In genomic region chr3:4511491-4512251, GRCh38 we compare ENCODE assay signal across 19 cellular contexts. TPM values are rescaled to one million over a fixed set of nuclear protein-coding genes. Genes with fewer than 3 reads are reported as not detected.
DNase-seq lines count a peak whose midpoint lies in the region; ATAC-seq and TF ChIP-seq lines count a peak whose summit lies in the region.
"Had no signal": no experiment of that assay in that cellular context is flagged by ENCODE, and none has a peak within 500 bp of the region (broad histone marks: within the 10 kb centered on the region; RNA-seq: fewer than 3 reads in every experiment).

No MANE protein-coding gene starts in this region.

- intact Hi-C loops in lower leg skin (cut with DNase I; ENCODE audit: low total_unique reads), result no loop called here

- H3K36me3 Mint-ChIP-seq in memory B cell, result peaks cover 18% of the 10 kb centered on the region
- H3K36me3 Mint-ChIP-seq in stimulated activated naive B cell treated with anti-CD40 and anti-IgM and Interleukin-4, amounts not matched to agents 10 μg/mL and 1 μg/mL and 100 μg/mL, for 72 hours, result peaks cover 36 to 50% of the 10 kb centered on the region in 2 donors
- H3K36me3 Mint-ChIP-seq: IgD-negative memory B cell had no signal

- H3K4me1 ChIP-seq in BE2C, result peaks cover 49% of the 10 kb centered on the region
- peaks cover 4% of the 10 kb centered on the region; the same call in 1 of the 2 replicates for H3K4me1 ChIP-seq in HEK293 (ENCODE audit: control insufficient read depth, insufficient read depth, low read length)
- H3K4me1 ChIP-seq in suprapubic skin, result peaks cover 12% of the 10 kb centered on the region

- H3K9me3 ChIP-seq in BE2C (no peaks in the 10 kb centered on the region), HEK293 (ENCODE audit: control insufficient read depth, insufficient read depth, low read depth, low read length) (no peaks in the 10 kb centered on the region), suprapubic skin (no peaks in the 10 kb centered on the region)
- H3K9me3 ChIP-seq: BLaER1 had no signal

- CTCF ChIA-PET in HEK293 (lab: Yijun Ruan, JAX), result no interaction called here

- H3K27ac Mint-ChIP-seq in memory B cell, result peak overlapping the region; percentile 61
- peak overlapping the region; percentile 47 for H3K27ac Mint-ChIP-seq in stimulated activated naive B cell treated with anti-CD40 and anti-IgM and Interleukin-4, amounts not matched to agents 10 μg/mL and 1 μg/mL and 100 μg/mL, for 72 hours

- no peak overlapping the region for H3K4me3 Mint-ChIP-seq in memory B cell
- no peak overlapping the region for H3K4me3 Mint-ChIP-seq in stimulated activated naive B cell treated with anti-CD40 and anti-IgM and Interleukin-4, amounts not matched to agents 10 μg/mL and 1 μg/mL and 100 μg/mL, for 72 hours
- H3K4me3 Mint-ChIP-seq: CD4-positive, alpha-beta memory T cell had no signal

- POLR2A ChIA-PET in HEK293 (lab: Yijun Ruan, JAX), result interaction anchor here (1.2 to 1.8 kb wide), 2 partner anchors 16 to 18 kb away, joined by 3 to 8 read pairs; partner anchors contain the start of gene ITPR1

- no peak for ATAC-seq in memory B cell (ENCODE audit: low read depth)
- ATAC-seq in stimulated activated naive B cell treated with anti-CD40 and anti-IgM and Interleukin-4, amounts not matched to agents 10 μg/mL and 1 μg/mL and 100 μg/mL, for 72 hours (replicated peaks), result no peak
- ATAC-seq: HCT116 had no signal

- DNase-seq in BE2C (no peak), memory B cell (ENCODE audit: low spot score in 2 of 2) (no peak), lower leg skin (ENCODE audit: low spot score in 2 of 2) (no peak), NOMO-1 (lab: John Stamatoyannopoulos, UW; ENCODE audit: unreplicated experiment in 2 of 2) (no peak), suprapubic skin (ENCODE audit: low spot score in 2 of 2) (no peak)
- no peak for DNase-seq in stimulated activated naive B cell treated with anti-CD40 and anti-IgM and Interleukin-4, amounts not matched to agents 10 μg/mL and 1 μg/mL and 100 μg/mL, for 72 hours
- DNase-seq: CD4-positive, alpha-beta memory T cell; DMS153; Kasumi-1; NCI-H1417; NCI-H1694 treated with DMSO at 0.1 percent for 48 hours; NCI-H2081 treated with DMSO at 0.1 percent for 48 hours; NCI-H446; NCI-H526; OCI-M1 had no signal

- WGBS in lower leg skin, 2 donors, result 79 to 89% methylated on average over 6 of the region's 6 CpGs
- WGBS in suprapubic skin, result 78% methylated on average over 6 of the region's 6 CpGs

- peak overlapping the region; percentile 32; the same call in 1 of the 2 replicates for H3K4me3 ChIP-seq in BE2C (ENCODE audit: low read depth, low read length)
- H3K4me3 ChIP-seq in HEK293 (ENCODE audit: low read depth, low read length), result no peak overlapping the region
- H3K4me3 ChIP-seq in lower leg skin (ENCODE audit: low read depth, poor library complexity, severe bottlenecking), result no peak overlapping the region
- no peak overlapping the region for H3K4me3 ChIP-seq in suprapubic skin
- H3K4me3 ChIP-seq: BLaER1 had no signal

- no peaks in the 10 kb centered on the region for H3K27me3 Mint-ChIP-seq in memory B cell
- H3K27me3 Mint-ChIP-seq in stimulated activated naive B cell treated with anti-CD40 and anti-IgM and Interleukin-4, amounts not matched to agents 10 μg/mL and 1 μg/mL and 100 μg/mL, for 72 hours, result no peaks in the 10 kb centered on the region
- H3K27me3 Mint-ChIP-seq: CD4-positive, alpha-beta memory T cell; IgD-negative memory B cell had no signal

- H3K36me3 ChIP-seq in BE2C (peaks cover 14% of the 10 kb centered on the region), HEK293 (ENCODE audit: control insufficient read depth in 2 of 2, insufficient read depth in 1 of 2, low read length in 2 of 2) (no peaks in the 10 kb centered on the region), suprapubic skin (no peaks in the 10 kb centered on the region)

- TF ChIP-seq EP300 in suprapubic skin (IDR thresholded peaks at IDR 0.05), result no peak

- no peak for TF ChIP-seq POLR2A in lower leg skin (IDR thresholded peaks at IDR 0.05)
- no peak for TF ChIP-seq POLR2A in suprapubic skin (IDR thresholded peaks at IDR 0.05)

- no peaks in the 10 kb centered on the region for H3K9me3 Mint-ChIP-seq in memory B cell
- H3K9me3 Mint-ChIP-seq in stimulated activated naive B cell treated with anti-CD40 and anti-IgM and Interleukin-4, amounts not matched to agents 10 μg/mL and 1 μg/mL and 100 μg/mL, for 72 hours, result no peaks in the 10 kb centered on the region
- H3K9me3 Mint-ChIP-seq: CD4-positive, alpha-beta memory T cell; IgD-negative memory B cell had no signal

- TF ChIP-seq CTCF in BE2C (IDR thresholded peaks at IDR 0.05; ENCODE audit: low read depth, low read length), result no peak
- TF ChIP-seq CTCF in HEK293 (tag by site-specific recombination; IDR thresholded peaks at IDR 0.05), result no peak
- TF ChIP-seq CTCF in lower leg skin (IDR thresholded peaks at IDR 0.05), result no peak
- no peak for TF ChIP-seq CTCF in suprapubic skin (IDR thresholded peaks at IDR 0.05)

- H3K27me3 ChIP-seq in BE2C, result no peaks in the 10 kb centered on the region
- no peaks in the 10 kb centered on the region for H3K27me3 ChIP-seq in suprapubic skin
- H3K27me3 ChIP-seq: BLaER1 had no signal

- peaks cover 49% of the 10 kb centered on the region for H3K4me1 Mint-ChIP-seq in memory B cell
- H3K4me1 Mint-ChIP-seq in stimulated activated naive B cell treated with anti-CD40 and anti-IgM and Interleukin-4, amounts not matched to agents 10 μg/mL and 1 μg/mL and 100 μg/mL, for 72 hours, result peaks cover 64 to 97% of the 10 kb centered on the region in 2 donors

- H3K27ac ChIP-seq in HEK293 (ENCODE audit: extremely low read depth, low read depth, low read length) (no peak overlapping the region), suprapubic skin (no peak overlapping the region)
- H3K27ac ChIP-seq: BLaER1 had no signal

TF ChIP-seq in HEK293, 187 proteins besides CTCF, POLR2A, EP300 and RAD21:
- TF ChIP-seq ZNF121 (tag by site-specific recombination; IDR thresholded peaks at IDR 0.05) (peak; percentile 94), GFI1B (tag by site-specific recombination; IDR thresholded peaks at IDR 0.05) (no peak), ZNF37A (tag by site-specific recombination; IDR thresholded peaks at IDR 0.05) (no peak), ZNF629 (tag by site-specific recombination; IDR thresholded peaks at IDR 0.05) (no peak)

RNA-seq across cellular contexts. Expression of gene ITPR1, which starts 18.5 kb away (rescaled TPM):
- polyA plus RNA-seq in BE2C (2012; ENCODE audit: insufficient read depth, insufficient read length, low read depth), result 37.1 TPM
- total RNA-seq in lower leg skin (10 to 100 TPM in 3 of 4 donors, 1 to 10 TPM in 1; 9.5 to 24.1 (median 17.5) TPM), suprapubic skin (10 to 100 TPM; 14.7 to 45.1 (median 21.0) TPM)

RNA-seq across cellular contexts. Expression of gene SUMF1, which starts 44.6 kb away (rescaled TPM):
- polyA plus RNA-seq in BE2C (2012; ENCODE audit: insufficient read depth, insufficient read length, low read depth), result 2.4 TPM
- total RNA-seq in lower leg skin (10 to 100 TPM; 35.2 to 63.8 (median 59.6) TPM), suprapubic skin (10 to 100 TPM; 38.9 to 47.3 (median 42.3) TPM)
